ENCODE assay signal across 31 cellular contexts in the genomic region with DNA sequence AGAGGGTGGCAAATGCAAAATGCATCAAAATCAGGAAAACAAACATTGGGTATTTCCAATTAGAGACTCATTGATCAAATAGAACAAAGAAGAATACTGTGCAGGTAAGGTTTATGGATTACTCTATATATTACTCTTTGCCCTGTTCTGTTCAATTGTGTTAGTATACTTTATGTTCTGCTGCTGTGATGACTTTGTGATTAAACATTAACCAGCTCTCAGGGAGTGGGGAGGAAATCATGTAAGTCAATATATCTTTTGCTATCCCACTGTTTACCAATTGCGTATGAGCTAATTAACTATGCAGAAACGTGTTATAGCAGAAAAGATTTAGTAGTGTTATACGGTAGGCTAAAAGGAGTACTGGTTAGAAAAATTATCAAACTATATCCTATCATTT.
"Had no signal": no experiment of that assay in that cellular context is flagged by ENCODE, and none has a peak within 500 bp of the region (broad histone marks: within the 10 kb centered on the region; RNA-seq: fewer than 3 reads in every experiment).

No MANE protein-coding gene starts in this region.

- H3K36me3 Mint-ChIP-seq: activated CD4-positive, alpha-beta memory T cell treated with anti-CD3 and anti-CD28 coated beads for 36 hours; activated CD8-positive, alpha-beta memory T cell treated with anti-CD3 and anti-CD28 coated beads, Interleukin-2, amount 10 ng/mL, durations not matched to agents 7 days and 5 days; activated naive CD4-positive, alpha-beta T cell treated with anti-CD3 and anti-CD28 coated beads, Interleukin-2, amount 50 U/mL, for 24 hours; activated naive CD8-positive, alpha-beta T cell treated with anti-CD3 and anti-CD28 coated beads for 36 hours had no signal

- ATAC-seq: activated CD4-positive, alpha-beta T cell treated with anti-CD3 and anti-CD28 coated beads for 36 hours; activated CD8-positive, alpha-beta memory T cell treated with anti-CD3 and anti-CD28 coated beads, Interleukin-2, amount 10 ng/mL, durations not matched to agents 7 days and 5 days; activated CD8-positive, alpha-beta T cell treated with anti-CD3 and anti-CD28 coated beads, Interleukin-2, amount 10 ng/mL, durations not matched to agents 7 days and 5 days; activated naive CD8-positive, alpha-beta T cell treated with anti-CD3 and anti-CD28 coated beads, Interleukin-2, amount 50 U/mL, for 24 hours; body of pancreas; effector memory CD8-positive, alpha-beta T cell; gastroesophageal sphincter had no signal

- H3K4me3 Mint-ChIP-seq: activated CD4-positive, alpha-beta memory T cell treated with anti-CD3 and anti-CD28 coated beads for 36 hours; activated CD4-positive, alpha-beta T cell treated with anti-CD3 and anti-CD28 coated beads for 36 hours; activated CD4-positive, alpha-beta T cell treated with anti-CD3 and anti-CD28 coated beads, Interleukin-2, amount 10 ng/mL, durations not matched to agents 24 days and 14 days; activated CD8-positive, alpha-beta memory T cell treated with anti-CD3 and anti-CD28 coated beads, Interleukin-2, amount 10 ng/mL, durations not matched to agents 7 days and 5 days; activated CD8-positive, alpha-beta T cell treated with anti-CD3 and anti-CD28 coated beads, Interleukin-2, amount 10 ng/mL, durations not matched to agents 7 days and 5 days; activated naive CD4-positive, alpha-beta T cell treated with anti-CD3 and anti-CD28 coated beads for 36 hours; activated naive CD4-positive, alpha-beta T cell treated with anti-CD3 and anti-CD28 coated beads, Interleukin-2, amount 50 U/mL, for 24 hours; activated naive CD8-positive, alpha-beta T cell treated with anti-CD3 and anti-CD28 coated beads for 36 hours; activated naive CD8-positive, alpha-beta T cell treated with anti-CD3 and anti-CD28 coated beads, Interleukin-2, amount 50 U/mL, for 24 hours; activated T-helper 1 cell treated with anti-CD3 and anti-CD28 coated beads, Interleukin-12 subunit alpha, Interleukin-12 subunit beta, Interleukin-2, Interleukin-4 antibody, amounts not matched to agents 30 ng/mL and 10 ng/mL and 1 ng/mL, durations not matched to agents 14 hours and 24 hours and 36 hours; effector memory CD8-positive, alpha-beta T cell had no signal

- H3K4me3 ChIP-seq: adrenal gland, body of pancreas, esophagus squamous epithelium, gastroesophageal sphincter had no signal

- H3K9me3 Mint-ChIP-seq: activated CD4-positive, alpha-beta memory T cell treated with anti-CD3 and anti-CD28 coated beads for 36 hours; activated CD4-positive, alpha-beta T cell treated with anti-CD3 and anti-CD28 coated beads, Interleukin-2, amount 10 ng/mL, durations not matched to agents 24 days and 14 days; activated naive CD4-positive, alpha-beta T cell treated with anti-CD3 and anti-CD28 coated beads for 36 hours; activated naive CD4-positive, alpha-beta T cell treated with anti-CD3 and anti-CD28 coated beads, Interleukin-2, amount 50 U/mL, for 24 hours; activated naive CD8-positive, alpha-beta T cell treated with anti-CD3 and anti-CD28 coated beads for 36 hours; activated naive CD8-positive, alpha-beta T cell treated with anti-CD3 and anti-CD28 coated beads, Interleukin-2, amount 50 U/mL, for 24 hours; activated T-helper 1 cell treated with anti-CD3 and anti-CD28 coated beads, Interleukin-12 subunit alpha, Interleukin-12 subunit beta, Interleukin-2, Interleukin-4 antibody, amounts not matched to agents 30 ng/mL and 10 ng/mL and 1 ng/mL, durations not matched to agents 14 hours and 24 hours and 36 hours; activated T-helper 2 cell treated with anti-CD3 and anti-CD28 coated beads, Interferon-gamma antibody, Interleukin-2, Interleukin-4, amounts not matched to agents 10 μg/mL and 5 μg/mL and 100 μg/mL, durations not matched to agents 14 hours and 24 hours and 36 hours; effector memory CD8-positive, alpha-beta T cell had no signal

- DNase-seq: activated CD4-positive, alpha-beta memory T cell treated with anti-CD3 and anti-CD28 coated beads for 36 hours; activated CD4-positive, alpha-beta T cell treated with anti-CD3 and anti-CD28 coated beads for 36 hours; activated CD4-positive, alpha-beta T cell treated with anti-CD3 and anti-CD28 coated beads, Interleukin-2, amount 10 ng/mL, durations not matched to agents 24 days and 14 days; activated CD4-positive, CD25-positive, alpha-beta regulatory T cell; activated CD4-positive, CD25-positive, alpha-beta regulatory T cell treated with anti-CD3 and anti-CD28 coated beads, Interleukin-2, amount 50 U/mL, for 72 hours; activated CD8-positive, alpha-beta memory T cell treated with anti-CD3 and anti-CD28 coated beads, Interleukin-2, amount 10 ng/mL, durations not matched to agents 7 days and 5 days; activated CD8-positive, alpha-beta memory T cell treated with anti-CD3 and anti-CD28 coated beads, Interleukin-2, amount 50 U/mL, for 4 hours; activated CD8-positive, alpha-beta T cell treated with anti-CD3 and anti-CD28 coated beads, Interleukin-2, amount 10 ng/mL, durations not matched to agents 7 days and 5 days; activated effector memory CD4-positive, alpha-beta T cell treated with anti-CD3 and anti-CD28 coated beads, Interleukin-2, amount 50 U/mL, for 16 hours; activated naive CD4-positive, alpha-beta T cell treated with anti-CD3 and anti-CD28 coated beads for 36 hours; activated naive CD8-positive, alpha-beta T cell treated with anti-CD3 and anti-CD28 coated beads for 36 hours; activated naive CD8-positive, alpha-beta T cell treated with anti-CD3 and anti-CD28 coated beads, Interleukin-2, amount 50 U/mL, for 24 hours; activated T-cell treated with anti-CD3 and anti-CD28 coated beads, Interleukin-2, amount 50 U/mL, for 1 hour; activated T-cell treated with anti-CD3 and anti-CD28 coated beads, Interleukin-2, amount 50 U/mL, for 48 hours; adrenal gland; amygdala; aorta; body of pancreas; caudate nucleus; cortex of kidney; dermis blood vessel endothelial cell; effector CD4-positive, alpha-beta T cell; effector memory CD8-positive, alpha-beta T cell; esophagus squamous epithelium; foreskin melanocyte; T-helper 2 cell had no signal

- H3K27ac ChIP-seq: adrenal gland, body of pancreas, epithelial cell of prostate, esophagus squamous epithelium, gastroesophageal sphincter had no signal

- H3K9me3 ChIP-seq: adrenal gland, body of pancreas, esophagus squamous epithelium, gastroesophageal sphincter had no signal

- H3K27me3 ChIP-seq: adrenal gland, body of pancreas, esophagus squamous epithelium, gastroesophageal sphincter had no signal

- H3K4me1 ChIP-seq: adrenal gland, body of pancreas had no signal

- H3K27ac Mint-ChIP-seq: activated CD4-positive, alpha-beta memory T cell treated with anti-CD3 and anti-CD28 coated beads for 36 hours; activated CD4-positive, alpha-beta T cell treated with anti-CD3 and anti-CD28 coated beads for 36 hours; activated CD4-positive, alpha-beta T cell treated with anti-CD3 and anti-CD28 coated beads, Interleukin-2, amount 10 ng/mL, durations not matched to agents 24 days and 14 days; activated CD8-positive, alpha-beta memory T cell treated with anti-CD3 and anti-CD28 coated beads, Interleukin-2, amount 10 ng/mL, durations not matched to agents 7 days and 5 days; activated CD8-positive, alpha-beta T cell treated with anti-CD3 and anti-CD28 coated beads, Interleukin-2, amount 10 ng/mL, durations not matched to agents 7 days and 5 days; activated naive CD4-positive, alpha-beta T cell treated with anti-CD3 and anti-CD28 coated beads for 36 hours; activated naive CD4-positive, alpha-beta T cell treated with anti-CD3 and anti-CD28 coated beads, Interleukin-2, amount 50 U/mL, for 24 hours; activated naive CD8-positive, alpha-beta T cell treated with anti-CD3 and anti-CD28 coated beads for 36 hours; activated naive CD8-positive, alpha-beta T cell treated with anti-CD3 and anti-CD28 coated beads, Interleukin-2, amount 50 U/mL, for 24 hours; activated T-helper 1 cell treated with anti-CD3 and anti-CD28 coated beads, Interleukin-12 subunit alpha, Interleukin-12 subunit beta, Interleukin-2, Interleukin-4 antibody, amounts not matched to agents 30 ng/mL and 10 ng/mL and 1 ng/mL, durations not matched to agents 14 hours and 24 hours and 36 hours; activated T-helper 2 cell treated with anti-CD3 and anti-CD28 coated beads, Interferon-gamma antibody, Interleukin-2, Interleukin-4, amounts not matched to agents 10 μg/mL and 5 μg/mL and 100 μg/mL, durations not matched to agents 14 hours and 24 hours and 36 hours; effector memory CD8-positive, alpha-beta T cell had no signal

- H3K4me1 Mint-ChIP-seq: activated CD4-positive, alpha-beta T cell treated with anti-CD3 and anti-CD28 coated beads for 36 hours; activated CD4-positive, alpha-beta T cell treated with anti-CD3 and anti-CD28 coated beads, Interleukin-2, amount 10 ng/mL, durations not matched to agents 24 days and 14 days; activated CD8-positive, alpha-beta memory T cell treated with anti-CD3 and anti-CD28 coated beads, Interleukin-2, amount 10 ng/mL, durations not matched to agents 7 days and 5 days; activated naive CD4-positive, alpha-beta T cell treated with anti-CD3 and anti-CD28 coated beads, Interleukin-2, amount 50 U/mL, for 24 hours; activated naive CD8-positive, alpha-beta T cell treated with anti-CD3 and anti-CD28 coated beads for 36 hours; activated naive CD8-positive, alpha-beta T cell treated with anti-CD3 and anti-CD28 coated beads, Interleukin-2, amount 50 U/mL, for 24 hours had no signal

- H3K27me3 Mint-ChIP-seq: activated CD4-positive, alpha-beta memory T cell treated with anti-CD3 and anti-CD28 coated beads for 36 hours; activated CD4-positive, alpha-beta T cell treated with anti-CD3 and anti-CD28 coated beads for 36 hours; activated CD4-positive, alpha-beta T cell treated with anti-CD3 and anti-CD28 coated beads, Interleukin-2, amount 10 ng/mL, durations not matched to agents 24 days and 14 days; activated CD8-positive, alpha-beta memory T cell treated with anti-CD3 and anti-CD28 coated beads, Interleukin-2, amount 10 ng/mL, durations not matched to agents 7 days and 5 days; activated naive CD4-positive, alpha-beta T cell treated with anti-CD3 and anti-CD28 coated beads, Interleukin-2, amount 50 U/mL, for 24 hours; activated naive CD8-positive, alpha-beta T cell treated with anti-CD3 and anti-CD28 coated beads, Interleukin-2, amount 50 U/mL, for 24 hours; effector memory CD8-positive, alpha-beta T cell had no signal
